In the genomic region with DNA sequence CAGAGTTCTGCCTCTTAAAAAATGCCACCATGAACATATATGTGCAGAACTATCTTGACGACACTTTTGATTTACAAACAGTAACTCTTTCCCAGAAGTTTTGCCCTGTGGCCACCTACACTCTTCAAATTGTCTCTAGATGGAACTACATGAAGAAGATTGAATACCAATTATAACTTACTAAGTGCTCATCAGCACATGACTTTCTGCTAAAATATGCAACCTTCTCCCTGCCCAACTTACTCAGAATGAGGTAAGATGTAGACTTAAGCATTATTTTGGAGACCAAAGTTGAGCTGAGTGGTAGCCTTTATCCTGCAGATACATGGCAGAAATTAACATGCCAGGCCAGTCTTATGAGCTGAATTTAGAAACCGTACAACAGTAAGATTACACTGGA, we compare ENCODE assay signal across 18 cellular contexts.
A peak's percentile ranks its signal among the peaks of the same experiment; 100 is the strongest.
DNase-seq lines count a peak whose midpoint lies in the region; ATAC-seq and TF ChIP-seq lines count a peak whose summit lies in the region.
"Had no signal": no experiment of that assay in that cellular context is flagged by ENCODE, and none has a peak within 500 bp of the region (broad histone marks: within the 10 kb centered on the region; RNA-seq: fewer than 3 reads in every experiment).

No MANE protein-coding gene starts in this region.

- H3K4me2 ChIP-seq in IMR-90 (ENCODE audit: low read depth, low read length): no peak overlapping the region; the same call in 1 of the 2 replicates

- intact Hi-C loops in IMR-90 (cut with micrococcal nuclease): no loop called here

- H3K36me3 ChIP-seq in IMR-90 (ENCODE audit: control insufficient read depth, insufficient read depth, low read length): peaks cover 7% of the 10 kb centered on the region
- H3K36me3 ChIP-seq: right lobe of liver, tibial artery had no signal

- no peak overlapping the region for H2AK9ac ChIP-seq in IMR-90 (replicated peaks; ENCODE audit: low read depth, low read length, poor library complexity)

- in situ Hi-C loops in IMR-90 (cut with MboI; ENCODE audit: low sequenced_read_pairs): no loop called here
- in situ Hi-C loops in astrocyte of the spinal cord (cut with HindIII; ENCODE audit: low sequenced_read_pairs): no loop called here

- peak overlapping the region; percentile 39; the same call in 1 of the 2 replicates for H3K18ac ChIP-seq in IMR-90 (ENCODE audit: low read depth, low read length)

- H3K23ac ChIP-seq in IMR-90 (ENCODE audit: low read depth, low read length): no peak overlapping the region

- no peak overlapping the region for H3K9ac ChIP-seq in IMR-90 (ENCODE audit: low read depth, low read length)

- no peak for TF ChIP-seq CTCF in IMR-90 (conservative IDR thresholded peaks at IDR 0.05; ENCODE audit: low read depth, low read length)
- TF ChIP-seq CTCF in astrocyte of the spinal cord (IDR thresholded peaks at IDR 0.05; ENCODE audit: low read depth, low read length): no peak

- CTCF ChIA-PET in IMR-90 (lab: Yijun Ruan, JAX): interaction anchor here (1.0 kb wide), 1 partner anchor 12 kb away, joined by 4 read pairs; no protein-coding TSS in a partner anchor

- no peaks in the 10 kb centered on the region for H3K9me3 ChIP-seq in IMR-90 (ENCODE audit: control insufficient read depth, insufficient read depth, low read length)
- H3K9me3 ChIP-seq: Caco-2, right lobe of liver, tibial artery had no signal

- peaks cover 15% of the 10 kb centered on the region for H3K4me1 ChIP-seq in IMR-90 (ENCODE audit: control insufficient read depth, insufficient read depth, low read length)
- H3K4me1 ChIP-seq: Caco-2, right lobe of liver, tibial artery had no signal

- H3K27ac ChIP-seq in IMR-90 (ENCODE audit: insufficient read depth, low read length): no peak overlapping the region
- H3K27ac ChIP-seq: right lobe of liver, tibial artery had no signal

- peaks cover 18 to 63% of the 10 kb centered on the region in 2 experiments; a peak in 3 of 4 replicates for H3K79me1 ChIP-seq in IMR-90 (ENCODE audit: low read depth in 1 of 2, low read length in 2 of 2)

- H4K20me1 ChIP-seq in IMR-90 (ENCODE audit: insufficient read depth, low read length): peaks cover 9% of the 10 kb centered on the region; the same call in 1 of the 2 replicates

- H2BK20ac ChIP-seq in IMR-90 (ENCODE audit: low read depth, low read length): peak overlapping the region; percentile 91; the same call in 1 of the 2 replicates

- TF ChIP-seq RAD21 in IMR-90 (IDR thresholded peaks at IDR 0.05; ENCODE audit: low read length): no peak

- no peak overlapping the region for H4K5ac ChIP-seq in IMR-90 (ENCODE audit: low read depth, low read length)

- peak overlapping the region; percentile 80 for H2BK120ac ChIP-seq in IMR-90 (ENCODE audit: low read depth, low read length)

- peak overlapping the region; percentile 54; the same call in 1 of the 2 replicates for H3K14ac ChIP-seq in IMR-90 (replicated peaks; ENCODE audit: low read depth, low read length)

- TF ChIP-seq POLR2A in IMR-90 (IDR thresholded peaks at IDR 0.05; ENCODE audit: low read depth, low read length): no peak

- POLR2A ChIA-PET in IMR-90 (lab: Charles Lee; ENCODE audit: unreplicated experiment): no interaction called here

- 0 out of 2 replicates have a peak overlapping the region, but pooled peaks have one; percentile 58 for H4K91ac ChIP-seq in IMR-90 (ENCODE audit: insufficient read depth, low read depth, low read length)

- H2AK5ac ChIP-seq in IMR-90 (ENCODE audit: low read depth, low read length): no peak overlapping the region; the same call in 1 of the 2 replicates

- DNase-seq in AG08395 (ENCODE audit: low spot score): peak; percentile 59
- DNase-seq in IMR-90: peak; percentile 77
- peak; percentile 9 for DNase-seq in astrocyte of the spinal cord (ENCODE audit: low read depth, low spot score)
- peak; percentile 74 for DNase-seq in kidney tubule cell (ENCODE audit: low spot score)
- no peak for DNase-seq in T-helper 9 cell
- no peak for DNase-seq in activated CD4-positive, alpha-beta T cell treated with anti-CD3 and anti-CD28 coated beads, Interleukin-2, amount 50 U/mL, for 4 hours
- no peak for DNase-seq in HUDEP-2 (lab: John Stamatoyannopoulos, UW; ENCODE audit: unreplicated experiment in 76 of 76)
- DNase-seq: ACHN; activated CD4-positive, alpha-beta T cell treated with anti-CD3 and anti-CD28 coated beads for 48 hours; activated naive CD8-positive, alpha-beta T cell treated with anti-CD3 and anti-CD28 coated beads for 36 hours; Caco-2; H9; head of caudate nucleus; NCI-H1048; NCI-H82; right lobe of liver; tibial artery had no signal

- 0 out of 4 replicates have a peak overlapping the region, but pooled peaks of 1 of the 2 experiments have one; percentile 70 for H4K8ac ChIP-seq in IMR-90 (ENCODE audit: low read depth in 2 of 2, low read length in 2 of 2)

- H3K27me3 ChIP-seq in IMR-90 (ENCODE audit: control insufficient read depth, insufficient read depth, low read length): no peaks in the 10 kb centered on the region
- H3K27me3 ChIP-seq: right lobe of liver, tibial artery had no signal

- peak overlapping the region; percentile 65 for H2BK5ac ChIP-seq in IMR-90 (ENCODE audit: low read depth, low read length, poor library complexity, severe bottlenecking)

- H3K4me3 ChIP-seq in IMR-90 (ENCODE audit: insufficient read depth, low read depth, low read length): no peak overlapping the region
- no peak overlapping the region for H3K4me3 ChIP-seq in astrocyte of the spinal cord (ENCODE audit: low read depth, low read length)
- H3K4me3 ChIP-seq: right lobe of liver, tibial artery had no signal

- BruUV-seq in IMR-90 (replicated peaks; lab: Mats Ljungman, UMichigan): no TSS peak

- ATAC-seq in IMR-90 (ENCODE audit: low read depth) (peak; percentile 67), HG02759 (IDR thresholded peaks at IDR 0.05; ENCODE audit: unreplicated experiment) (no peak)
- ATAC-seq: right lobe of liver had no signal

- no peak overlapping the region for H2BK15ac ChIP-seq in IMR-90 (ENCODE audit: low read depth, low read length)

- WGBS in IMR-90 (ENCODE audit: extremely low coverage in 2 of 2, insufficient read length in 1 of 2), 2 experiments: 100% methylated on average over 1 of the region's 2 CpGs; no CpG with 5 or more reads in 1 of the 2 experiments

- dilution Hi-C loops in IMR-90 (cut with HindIII; ENCODE audit: low sequenced_read_pairs, unreplicated experiment): no loop called here

- no peak overlapping the region for H2AFZ ChIP-seq in IMR-90 (replicated peaks; ENCODE audit: low read length, poor library complexity)

- H3K4ac ChIP-seq in IMR-90 (ENCODE audit: low read depth, low read length): peak overlapping the region; percentile 73; the same call in 1 of the 2 replicates

- peaks cover 26% of the 10 kb centered on the region; the same call in 1 of the 2 replicates for H3K9me1 ChIP-seq in IMR-90 (ENCODE audit: insufficient read depth, low read length)

- H3K56ac ChIP-seq in IMR-90 (ENCODE audit: extremely low read depth, insufficient read depth, low read length): 0 out of 2 replicates have a peak overlapping the region, but pooled peaks have one; percentile 14

TF ChIP-seq in IMR-90, 13 proteins besides CTCF, POLR2A, EP300 and RAD21:
- TF ChIP-seq CEBPB (IDR thresholded peaks at IDR 0.05; ENCODE audit: low read depth, low read length) (peak; percentile 13; the same call in 1 of the 2 replicates), NFE2L2 (IDR thresholded peaks at IDR 0.05; ENCODE audit: low read depth, low read length) (no peak)

Comparison
In these comparisons a context has a peak if more than half of its experiments do, and no peak if none do; other contexts are left out.
1. DNase-seq: peak in AG08395 (single experiment), IMR-90 (single experiment), astrocyte of the spinal cord (single experiment) and kidney tubule cell (single experiment); none in T-helper 9 cell (single experiment), activated CD4-positive, alpha-beta T cell treated with anti-CD3 and anti-CD28 coated beads, Interleukin-2, amount 50 U/mL, for 4 hours (0 of 2) and HUDEP-2 (0 of 76).